8 cellular contexts compared by ENCODE assay signal in the genomic region with DNA sequence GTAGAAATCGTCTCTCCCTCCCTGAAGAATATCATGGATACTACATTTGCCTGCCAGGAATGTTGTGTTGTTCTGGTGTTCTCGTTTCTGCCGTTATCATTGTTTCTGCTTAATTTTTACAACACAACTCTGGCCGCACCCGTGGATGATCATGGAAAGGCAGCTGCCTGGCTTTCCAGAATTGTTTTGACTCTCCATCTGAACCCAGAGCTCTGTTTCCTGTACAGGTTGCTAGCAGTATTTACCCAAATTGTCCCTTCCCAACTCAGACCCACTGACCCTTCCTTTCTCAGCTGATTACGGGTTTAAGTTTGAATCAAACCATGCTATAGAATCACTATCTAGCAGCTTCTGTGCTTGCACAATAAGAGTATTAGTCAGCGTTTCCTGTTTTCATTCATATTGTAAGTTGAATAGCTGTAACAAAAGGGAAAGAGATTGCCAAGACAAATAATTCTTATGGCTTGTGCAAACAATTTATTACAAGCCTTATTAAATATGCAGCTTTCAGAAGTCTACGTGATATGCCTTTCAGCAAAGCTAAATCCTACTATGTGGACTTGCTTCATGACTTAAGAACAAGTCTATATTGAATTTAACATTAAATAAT.
DNase-seq lines count a peak whose midpoint lies in the region; TF ChIP-seq lines count a peak whose summit lies in the region.

No MANE protein-coding gene starts in this region.

- no peaks in the 10 kb centered on the region for H3K9me3 ChIP-seq in SK-N-SH

- WGBS in SK-N-SH (ENCODE audit: low lambda C conversion rate) = 37% methylated on average over 8 of the region's 8 CpGs

- no peaks in the 10 kb centered on the region for H3K9me2 ChIP-seq in SK-N-SH

- H3K9ac ChIP-seq in SK-N-SH = peak overlapping the region; percentile 18; the same call in 1 of the 2 replicates

- peak; percentile 57 for DNase-seq in AG20443 (ENCODE audit: low spot score)
- DNase-seq in HS-27A (ENCODE audit: low read depth) = peak; percentile 39
- DNase-seq in SK-N-SH = no peak
- peak; percentile 80 to 89 for DNase-seq in foreskin fibroblast
- DNase-seq in stromal cell of bone marrow (ENCODE audit: low read depth) = peak; percentile 81
- DNase-seq in GM10266 (ENCODE audit: extremely low spot score) = no peak
- DNase-seq in inferior parietal cortex (ENCODE audit: extremely low spot score) = no peak
- DNase-seq in medulla oblongata (ENCODE audit: extremely low spot score) = no peak

- no peak overlapping the region for H2AFZ ChIP-seq in SK-N-SH (ENCODE audit: low read depth)

- peaks cover 25% of the 10 kb centered on the region for H3F3A ChIP-seq in SK-N-SH (replicated peaks; ENCODE audit: insufficient read depth)

- POLR2A ChIA-PET in SK-N-SH (lab: Yijun Ruan, JAX) = no interaction called here

- H4K20me1 ChIP-seq in SK-N-SH (ENCODE audit: insufficient read depth) = no peaks in the 10 kb centered on the region

- H3K27ac ChIP-seq in SK-N-SH (ENCODE audit: low read depth in 2 of 2, low read length in 1 of 2) = peak overlapping the region; percentile 47 to 74; a peak in 3 of 4 replicates

- CTCF ChIA-PET in SK-N-SH (lab: Yijun Ruan, JAX) = interaction anchor here (0.9 to 5.9 kb wide), 5 partner anchors 10 to 320 kb away, joined by 3 to 26 read pairs (median 13); no protein-coding TSS in a partner anchor

- no peaks in the 10 kb centered on the region for H3K79me2 ChIP-seq in SK-N-SH (ENCODE audit: insufficient read depth)

- H3K4me2 ChIP-seq in SK-N-SH = peak overlapping the region; percentile 31; the same call in 1 of the 2 replicates

- no peaks in the 10 kb centered on the region for H3K27me3 ChIP-seq in SK-N-SH (ENCODE audit: insufficient read depth)

- peaks cover 3 to 23% of the 10 kb centered on the region in 2 experiments; a peak in 2 of 4 replicates for H3K4me1 ChIP-seq in SK-N-SH (ENCODE audit: control insufficient read depth in 1 of 2, insufficient read depth in 2 of 2, low read depth in 1 of 2, low read length in 1 of 2)

- TF ChIP-seq RAD21 in SK-N-SH (IDR thresholded peaks at IDR 0.05; ENCODE audit: low read length) = no peak

- peaks cover 2 to 8% of the 10 kb centered on the region in 2 experiments for H3K36me3 ChIP-seq in SK-N-SH (replicated peaks in 1 of 2; ENCODE audit: control insufficient read depth in 1 of 2, insufficient read depth in 2 of 2, low read length in 1 of 2)

- no peak for TF ChIP-seq CTCF in SK-N-SH (IDR thresholded peaks at IDR 0.05)
- TF ChIP-seq CTCF in foreskin fibroblast (IDR thresholded peaks at IDR 0.05; ENCODE audit: low read depth, low read length) = no peak
- TF ChIP-seq CTCF in GM10266 (IDR thresholded peaks at IDR 0.05; ENCODE audit: control insufficient read depth, insufficient read depth, low read depth, missing control alignments) = no peak

- no peak overlapping the region for H3K4me3 ChIP-seq in SK-N-SH (ENCODE audit: low read depth in 2 of 2, low read length in 1 of 2)
- H3K4me3 ChIP-seq in foreskin fibroblast (ENCODE audit: low read depth in 1 of 2, low read length in 2 of 2) = no peak overlapping the region

- TF ChIP-seq EP300 in SK-N-SH (IDR thresholded peaks at IDR 0.05; ENCODE audit: borderline replicate concordance in 1 of 2, low read depth in 1 of 2, low read length in 1 of 2) = peak; percentile 18 to 66; a peak in 1 of 4 replicates

TF ChIP-seq in SK-N-SH, 30 proteins besides CTCF, POLR2A, EP300 and RAD21:
- TF ChIP-seq GATA2 (CRISPR knock-in tag; IDR thresholded peaks at IDR 0.05) (no peak), NFIC (IDR thresholded peaks at IDR 0.05; ENCODE audit: borderline replicate concordance) (peak; percentile 91), FOXM1 (IDR thresholded peaks at IDR 0.05; ENCODE audit: low read depth) (peak; percentile 67), RXRA (IDR thresholded peaks at IDR 0.05; ENCODE audit: borderline replicate concordance, low read depth) (peak; percentile 60), POLR2AphosphoS5 (IDR thresholded peaks at IDR 0.05; ENCODE audit: low read depth, low read length) (peak; percentile 63; the same call in 1 of the 2 replicates), TEAD4 (IDR thresholded peaks at IDR 0.05; ENCODE audit: borderline replicate concordance, insufficient read depth) (0 out of 2 replicates have a peak, but pooled peaks have one; percentile 37), RFX5 (IDR thresholded peaks at IDR 0.05; ENCODE audit: low read length) (no peak), ZBTB33 (IDR thresholded peaks at IDR 0.05; ENCODE audit: borderline replicate concordance, low read depth) (0 out of 2 replicates have a peak, but pooled peaks have one; percentile 55), RCOR1 (IDR thresholded peaks at IDR 0.05; ENCODE audit: low read length) (no peak), CHD2 (IDR thresholded peaks at IDR 0.05; ENCODE audit: low read length, partially characterized antibody) (no peak), TCF12 (IDR thresholded peaks at IDR 0.05) (peak; percentile 93), JUND (IDR thresholded peaks at IDR 0.05) (peak; percentile 83), SIN3A (IDR thresholded peaks at IDR 0.05; ENCODE audit: borderline replicate concordance, low read depth, low read length) (peak; percentile 65; the same call in 1 of the 2 replicates), FOSL2 (IDR thresholded peaks at IDR 0.05; ENCODE audit: borderline replicate concordance, low read depth) (peak; percentile 72; the same call in 1 of the 2 replicates), PBX3 (IDR thresholded peaks at IDR 0.05) (peak; percentile 85)
- TF ChIP-seq, protein P1, sequence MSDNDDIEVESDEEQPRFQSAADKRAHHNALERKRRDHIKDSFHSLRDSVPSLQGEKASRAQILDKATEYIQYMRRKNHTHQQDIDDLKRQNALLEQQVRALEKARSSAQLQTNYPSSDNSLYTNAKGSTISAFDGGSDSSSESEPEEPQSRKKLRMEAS (IDR thresholded peaks at IDR 0.05; ENCODE audit: low read depth) = peak; percentile 18; the same call in 1 of the 2 replicates

Comparison
In these comparisons a context has a peak if more than half of its experiments do, and no peak if none do; other contexts are left out.
1. DNase-seq: peak in AG20443 (single experiment), HS-27A (single experiment), foreskin fibroblast (2 of 2) and stromal cell of bone marrow (single experiment); none in SK-N-SH (single experiment), GM10266 (single experiment), inferior parietal cortex (single experiment) and medulla oblongata (single experiment).